ENCODE assay signal across 1 cellular context in the genomic region with DNA sequence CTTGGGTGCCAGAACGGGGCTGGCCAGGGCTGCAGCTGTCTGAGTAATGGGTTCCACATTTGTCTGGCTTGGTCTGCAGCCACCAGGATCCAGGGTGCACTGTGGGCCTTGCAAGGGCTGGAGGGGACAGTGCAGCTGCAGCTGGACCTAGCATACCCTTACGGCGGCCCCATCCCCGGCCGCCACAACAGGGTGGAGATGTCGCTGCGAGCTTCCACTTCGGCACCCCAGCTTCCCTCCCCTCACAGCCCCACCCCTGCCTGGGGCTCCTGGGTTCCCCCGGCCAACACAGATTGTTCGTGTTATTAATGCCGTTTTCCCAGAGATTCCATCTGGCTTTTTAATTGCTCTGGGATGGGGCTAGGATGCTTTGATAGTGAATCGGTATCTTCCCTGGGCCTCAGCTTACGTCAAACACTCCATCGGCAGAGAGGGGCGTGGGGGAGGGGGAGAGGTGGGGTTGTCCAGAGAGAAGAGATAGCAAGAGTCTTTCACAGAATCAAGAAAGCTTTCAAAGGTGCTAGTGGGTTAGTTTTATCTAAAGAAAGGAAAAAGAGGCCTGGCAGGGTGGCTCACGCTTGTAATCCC.
TF ChIP-seq lines count a peak whose summit lies in the region.

No MANE protein-coding gene starts in this region.

TF ChIP-seq in SK-N-SH, 30 proteins besides CTCF, POLR2A, EP300 and RAD21 (continued from another document):
- TF ChIP-seq, protein P1, sequence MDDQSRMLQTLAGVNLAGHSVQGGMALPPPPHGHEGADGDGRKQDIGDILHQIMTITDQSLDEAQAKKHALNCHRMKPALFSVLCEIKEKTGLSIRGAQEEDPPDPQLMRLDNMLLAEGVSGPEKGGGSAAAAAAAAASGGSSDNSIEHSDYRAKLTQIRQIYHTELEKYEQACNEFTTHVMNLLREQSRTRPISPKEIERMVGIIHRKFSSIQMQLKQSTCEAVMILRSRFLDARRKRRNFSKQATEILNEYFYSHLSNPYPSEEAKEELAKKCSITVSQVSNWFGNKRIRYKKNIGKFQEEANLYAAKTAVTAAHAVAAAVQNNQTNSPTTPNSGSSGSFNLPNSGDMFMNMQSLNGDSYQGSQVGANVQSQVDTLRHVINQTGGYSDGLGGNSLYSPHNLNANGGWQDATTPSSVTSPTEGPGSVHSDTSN (IDR thresholded peaks at IDR 0.05) = no peak
- TF ChIP-seq EZH2phosphoT487 (IDR thresholded peaks at IDR 0.05; ENCODE audit: borderline replicate concordance, low read depth) = no peak
- TF ChIP-seq TAF1 (IDR thresholded peaks at IDR 0.05; ENCODE audit: borderline replicate concordance, low read depth, low read length) = no peak
- TF ChIP-seq MAX (IDR thresholded peaks at IDR 0.05; ENCODE audit: low read depth) = no peak
- TF ChIP-seq POLR2AphosphoS5 (IDR thresholded peaks at IDR 0.05; ENCODE audit: low read depth, low read length) = no peak
- TF ChIP-seq MEF2A (IDR thresholded peaks at IDR 0.05; ENCODE audit: borderline replicate concordance, low read depth) = no peak
- TF ChIP-seq NFIC (IDR thresholded peaks at IDR 0.05; ENCODE audit: borderline replicate concordance) = no peak
- no peak for TF ChIP-seq FOXM1 (IDR thresholded peaks at IDR 0.05; ENCODE audit: low read depth)
- no peak for TF ChIP-seq FOSL2 (IDR thresholded peaks at IDR 0.05; ENCODE audit: borderline replicate concordance, low read depth)
- TF ChIP-seq NRF1 (IDR thresholded peaks at IDR 0.05; ENCODE audit: low read depth, low read length) = no peak
- no peak for TF ChIP-seq GATA2 (CRISPR knock-in tag; IDR thresholded peaks at IDR 0.05)
- no peak for TF ChIP-seq ZBTB33 (IDR thresholded peaks at IDR 0.05; ENCODE audit: borderline replicate concordance, low read depth)
- no peak for TF ChIP-seq RFX5 (IDR thresholded peaks at IDR 0.05; ENCODE audit: low read length)
